8 cellular contexts compared by ENCODE assay signal in the genomic region with DNA sequence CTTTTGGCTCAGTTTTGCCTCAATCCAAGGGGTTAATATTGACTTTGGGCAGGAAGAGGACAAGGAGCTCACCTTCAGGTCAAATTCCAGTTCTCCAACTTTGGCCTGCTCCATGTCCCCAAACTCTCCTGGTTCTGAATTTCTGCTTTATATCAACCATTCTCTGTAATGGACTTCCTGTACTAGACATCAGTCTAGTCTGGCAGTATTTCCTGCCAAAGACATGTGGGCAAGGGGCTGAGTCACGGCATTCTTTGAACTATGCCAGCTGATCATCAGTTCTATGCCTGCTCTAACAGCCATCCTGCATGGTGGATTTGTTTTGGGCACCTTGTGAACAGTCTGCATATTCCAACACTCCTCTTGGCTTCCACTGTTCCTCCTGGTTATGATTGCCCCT.
DNase-seq lines count a peak whose midpoint lies in the region; ATAC-seq and TF ChIP-seq lines count a peak whose summit lies in the region.

No MANE protein-coding gene starts in this region.

- no peak overlapping the region for H3K9ac ChIP-seq in SK-N-SH

- no peaks in the 10 kb centered on the region for H3K36me3 ChIP-seq in SK-N-SH (replicated peaks in 1 of 2; ENCODE audit: control insufficient read depth in 1 of 2, insufficient read depth in 2 of 2, low read length in 1 of 2)

- peaks cover 7% of the 10 kb centered on the region for H3K9me3 Mint-ChIP-seq in activated naive CD8-positive, alpha-beta T cell treated with anti-CD3 and anti-CD28 coated beads, Interleukin-2, amount 50 U/mL, for 24 hours

- H3K4me1 ChIP-seq in SK-N-SH (ENCODE audit: control insufficient read depth in 1 of 2, insufficient read depth in 2 of 2, low read depth in 1 of 2, low read length in 1 of 2) = peaks cover 6 to 8% of the 10 kb centered on the region in 2 experiments; a peak in 3 of 4 replicates

- H3K27me3 ChIP-seq in SK-N-SH (ENCODE audit: insufficient read depth) = no peaks in the 10 kb centered on the region

- H3K27ac Mint-ChIP-seq in activated naive CD8-positive, alpha-beta T cell treated with anti-CD3 and anti-CD28 coated beads, Interleukin-2, amount 50 U/mL, for 24 hours = peak overlapping the region; percentile 92

- peak; percentile 46 for DNase-seq in GDM1 (lab: John Stamatoyannopoulos, UW)
- DNase-seq in SK-N-SH = no peak
- peak; percentile 46 for DNase-seq in activated naive CD8-positive, alpha-beta T cell treated with anti-CD3 and anti-CD28 coated beads, Interleukin-2, amount 50 U/mL, for 24 hours
- peak; percentile 87 for DNase-seq in renal cortical epithelial cell (ENCODE audit: low read depth)
- DNase-seq in D341Med (ENCODE audit: low spot score) = no peak
- DNase-seq in RPMI8226 = no peak
- no peak for DNase-seq in ureter (ENCODE audit: low spot score)

- no peak for TF ChIP-seq RAD21 in SK-N-SH (IDR thresholded peaks at IDR 0.05; ENCODE audit: low read length)

- H2AFZ ChIP-seq in SK-N-SH (ENCODE audit: low read depth) = peak overlapping the region; percentile 73; the same call in 1 of the 2 replicates

- CTCF ChIA-PET in SK-N-SH (lab: Yijun Ruan, JAX) = interaction anchor here (1.1 kb wide), 1 partner anchor 10 kb away, joined by 3 read pairs; no protein-coding TSS in a partner anchor

- peak overlapping the region; percentile 50 to 63; a peak in 3 of 4 replicates for H3K27ac ChIP-seq in SK-N-SH (ENCODE audit: low read depth in 2 of 2, low read length in 1 of 2)

- H3K9me2 ChIP-seq in SK-N-SH = no peaks in the 10 kb centered on the region

- H4K20me1 ChIP-seq in SK-N-SH (ENCODE audit: insufficient read depth) = no peaks in the 10 kb centered on the region

- H3K36me3 Mint-ChIP-seq in activated naive CD8-positive, alpha-beta T cell treated with anti-CD3 and anti-CD28 coated beads, Interleukin-2, amount 50 U/mL, for 24 hours (ENCODE audit: low read depth) = peaks cover 37% of the 10 kb centered on the region

- H3K4me3 Mint-ChIP-seq in activated naive CD8-positive, alpha-beta T cell treated with anti-CD3 and anti-CD28 coated beads, Interleukin-2, amount 50 U/mL, for 24 hours = peak overlapping the region; percentile 50

- WGBS in SK-N-SH (ENCODE audit: low lambda C conversion rate) = 40% methylated on average over 1 of the region's 1 CpG

- no peak overlapping the region for H3K4me3 ChIP-seq in SK-N-SH (ENCODE audit: low read depth in 2 of 2, low read length in 1 of 2)

- no peaks in the 10 kb centered on the region for H3K9me3 ChIP-seq in SK-N-SH

- H3K4me1 Mint-ChIP-seq in activated naive CD8-positive, alpha-beta T cell treated with anti-CD3 and anti-CD28 coated beads, Interleukin-2, amount 50 U/mL, for 24 hours = peaks cover 58% of the 10 kb centered on the region

- TF ChIP-seq EP300 in SK-N-SH (IDR thresholded peaks at IDR 0.05; ENCODE audit: borderline replicate concordance in 1 of 2, low read depth in 1 of 2, low read length in 1 of 2) = peak in 1 of 2 experiments; percentile 72; a peak in 1 of 4 replicates

- no peaks in the 10 kb centered on the region for H3K27me3 Mint-ChIP-seq in activated naive CD8-positive, alpha-beta T cell treated with anti-CD3 and anti-CD28 coated beads, Interleukin-2, amount 50 U/mL, for 24 hours

- H3F3A ChIP-seq in SK-N-SH (replicated peaks; ENCODE audit: insufficient read depth) = peaks cover 8% of the 10 kb centered on the region

- no peak for TF ChIP-seq CTCF in SK-N-SH (IDR thresholded peaks at IDR 0.05)

- peak; percentile 54 for ATAC-seq in activated naive CD8-positive, alpha-beta T cell treated with anti-CD3 and anti-CD28 coated beads, Interleukin-2, amount 50 U/mL, for 24 hours
- ATAC-seq in HG03432 (IDR thresholded peaks at IDR 0.05; ENCODE audit: unreplicated experiment) = no peak

- peak overlapping the region; percentile 38; the same call in 1 of the 2 replicates for H3K4me2 ChIP-seq in SK-N-SH

- H3K79me2 ChIP-seq in SK-N-SH (ENCODE audit: insufficient read depth) = no peaks in the 10 kb centered on the region; the same call in 1 of the 2 replicates

- POLR2A ChIA-PET in SK-N-SH (lab: Yijun Ruan, JAX) = no interaction called here

TF ChIP-seq in SK-N-SH, 30 proteins besides CTCF, POLR2A, EP300 and RAD21 (continues in another document):
- TF ChIP-seq GABPA (IDR thresholded peaks at IDR 0.05; ENCODE audit: low read depth) = 0 out of 2 replicates have a peak, but pooled peaks have one; percentile 24
- TF ChIP-seq SIN3A (IDR thresholded peaks at IDR 0.05; ENCODE audit: borderline replicate concordance, low read depth, low read length) = peak; percentile 66; the same call in 1 of the 2 replicates
- no peak for TF ChIP-seq FOXJ3 (CRISPR knock-in tag; IDR thresholded peaks at IDR 0.05)
- TF ChIP-seq MXI1 (IDR thresholded peaks at IDR 0.05; ENCODE audit: low read depth, low read length) = no peak
- TF ChIP-seq RFX5 (IDR thresholded peaks at IDR 0.05; ENCODE audit: low read length) = no peak
- peak; percentile 83 for TF ChIP-seq FOSL2 (IDR thresholded peaks at IDR 0.05; ENCODE audit: borderline replicate concordance, low read depth)
- TF ChIP-seq TCF12 (IDR thresholded peaks at IDR 0.05) = peak; percentile 92
- TF ChIP-seq MEF2A (IDR thresholded peaks at IDR 0.05; ENCODE audit: borderline replicate concordance, low read depth) = no peak
- TF ChIP-seq, protein P1, sequence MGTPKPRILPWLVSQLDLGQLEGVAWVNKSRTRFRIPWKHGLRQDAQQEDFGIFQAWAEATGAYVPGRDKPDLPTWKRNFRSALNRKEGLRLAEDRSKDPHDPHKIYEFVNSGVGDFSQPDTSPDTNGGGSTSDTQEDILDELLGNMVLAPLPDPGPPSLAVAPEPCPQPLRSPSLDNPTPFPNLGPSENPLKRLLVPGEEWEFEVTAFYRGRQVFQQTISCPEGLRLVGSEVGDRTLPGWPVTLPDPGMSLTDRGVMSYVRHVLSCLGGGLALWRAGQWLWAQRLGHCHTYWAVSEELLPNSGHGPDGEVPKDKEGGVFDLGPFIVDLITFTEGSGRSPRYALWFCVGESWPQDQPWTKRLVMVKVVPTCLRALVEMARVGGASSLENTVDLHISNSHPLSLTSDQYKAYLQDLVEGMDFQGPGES (IDR thresholded peaks at IDR 0.05; ENCODE audit: low read depth, low read length) = no peak
- TF ChIP-seq, protein P2, sequence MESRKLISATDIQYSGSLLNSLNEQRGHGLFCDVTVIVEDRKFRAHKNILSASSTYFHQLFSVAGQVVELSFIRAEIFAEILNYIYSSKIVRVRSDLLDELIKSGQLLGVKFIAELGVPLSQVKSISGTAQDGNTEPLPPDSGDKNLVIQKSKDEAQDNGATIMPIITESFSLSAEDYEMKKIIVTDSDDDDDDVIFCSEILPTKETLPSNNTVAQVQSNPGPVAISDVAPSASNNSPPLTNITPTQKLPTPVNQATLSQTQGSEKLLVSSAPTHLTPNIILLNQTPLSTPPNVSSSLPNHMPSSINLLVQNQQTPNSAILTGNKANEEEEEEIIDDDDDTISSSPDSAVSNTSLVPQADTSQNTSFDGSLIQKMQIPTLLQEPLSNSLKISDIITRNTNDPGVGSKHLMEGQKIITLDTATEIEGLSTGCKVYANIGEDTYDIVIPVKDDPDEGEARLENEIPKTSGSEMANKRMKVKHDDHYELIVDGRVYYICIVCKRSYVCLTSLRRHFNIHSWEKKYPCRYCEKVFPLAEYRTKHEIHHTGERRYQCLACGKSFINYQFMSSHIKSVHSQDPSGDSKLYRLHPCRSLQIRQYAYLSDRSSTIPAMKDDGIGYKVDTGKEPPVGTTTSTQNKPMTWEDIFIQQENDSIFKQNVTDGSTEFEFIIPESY (IDR thresholded peaks at IDR 0.05; ENCODE audit: borderline replicate concordance, low read depth) = no peak
- TF ChIP-seq SMC3 (IDR thresholded peaks at IDR 0.05; ENCODE audit: low read depth, low read length) = no peak
- TF ChIP-seq, protein P3, sequence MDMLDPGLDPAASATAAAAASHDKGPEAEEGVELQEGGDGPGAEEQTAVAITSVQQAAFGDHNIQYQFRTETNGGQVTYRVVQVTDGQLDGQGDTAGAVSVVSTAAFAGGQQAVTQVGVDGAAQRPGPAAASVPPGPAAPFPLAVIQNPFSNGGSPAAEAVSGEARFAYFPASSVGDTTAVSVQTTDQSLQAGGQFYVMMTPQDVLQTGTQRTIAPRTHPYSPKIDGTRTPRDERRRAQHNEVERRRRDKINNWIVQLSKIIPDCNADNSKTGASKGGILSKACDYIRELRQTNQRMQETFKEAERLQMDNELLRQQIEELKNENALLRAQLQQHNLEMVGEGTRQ (IDR thresholded peaks at IDR 0.05; ENCODE audit: borderline replicate concordance, low read depth, low read length) = no peak
- TF ChIP-seq RXRA (IDR thresholded peaks at IDR 0.05; ENCODE audit: borderline replicate concordance, low read depth) = peak; percentile 63; the same call in 1 of the 2 replicates
- no peak for TF ChIP-seq EZH2phosphoT487 (IDR thresholded peaks at IDR 0.05; ENCODE audit: borderline replicate concordance, low read depth)
- TF ChIP-seq NFIC (IDR thresholded peaks at IDR 0.05; ENCODE audit: borderline replicate concordance) = peak; percentile 85
- TF ChIP-seq TAF1 (IDR thresholded peaks at IDR 0.05; ENCODE audit: borderline replicate concordance, low read depth, low read length) = no peak
- peak; percentile 57; the same call in 1 of the 2 replicates for TF ChIP-seq ELF1 (IDR thresholded peaks at IDR 0.05)
- 0 out of 2 replicates have a peak, but pooled peaks have one; percentile 27 for TF ChIP-seq TEAD4 (IDR thresholded peaks at IDR 0.05; ENCODE audit: borderline replicate concordance, insufficient read depth)
- TF ChIP-seq CHD2 (IDR thresholded peaks at IDR 0.05; ENCODE audit: low read length, partially characterized antibody) = no peak
- TF ChIP-seq POLR2AphosphoS5 (IDR thresholded peaks at IDR 0.05; ENCODE audit: low read depth, low read length) = no peak
- peak; percentile 84 for TF ChIP-seq JUND (IDR thresholded peaks at IDR 0.05)
- TF ChIP-seq NRF1 (IDR thresholded peaks at IDR 0.05; ENCODE audit: low read depth, low read length) = no peak
- TF ChIP-seq, protein P4, sequence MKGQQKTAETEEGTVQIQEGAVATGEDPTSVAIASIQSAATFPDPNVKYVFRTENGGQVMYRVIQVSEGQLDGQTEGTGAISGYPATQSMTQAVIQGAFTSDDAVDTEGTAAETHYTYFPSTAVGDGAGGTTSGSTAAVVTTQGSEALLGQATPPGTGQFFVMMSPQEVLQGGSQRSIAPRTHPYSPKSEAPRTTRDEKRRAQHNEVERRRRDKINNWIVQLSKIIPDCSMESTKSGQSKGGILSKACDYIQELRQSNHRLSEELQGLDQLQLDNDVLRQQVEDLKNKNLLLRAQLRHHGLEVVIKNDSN (IDR thresholded peaks at IDR 0.05; ENCODE audit: borderline replicate concordance, low read depth) = no peak
- TF ChIP-seq FOXM1 (IDR thresholded peaks at IDR 0.05; ENCODE audit: low read depth) = no peak

Comparison
In these comparisons a context has a peak if more than half of its experiments do, and no peak if none do; other contexts are left out.
1. DNase-seq: peak in GDM1 (single experiment), activated naive CD8-positive, alpha-beta T cell treated with anti-CD3 and anti-CD28 coated beads, Interleukin-2, amount 50 U/mL, for 24 hours (single experiment) and renal cortical epithelial cell (single experiment); none in SK-N-SH (single experiment), D341Med (single experiment), RPMI8226 (single experiment) and ureter (single experiment).